1 cellular context compared by ENCODE assay signal in the genomic region with DNA sequence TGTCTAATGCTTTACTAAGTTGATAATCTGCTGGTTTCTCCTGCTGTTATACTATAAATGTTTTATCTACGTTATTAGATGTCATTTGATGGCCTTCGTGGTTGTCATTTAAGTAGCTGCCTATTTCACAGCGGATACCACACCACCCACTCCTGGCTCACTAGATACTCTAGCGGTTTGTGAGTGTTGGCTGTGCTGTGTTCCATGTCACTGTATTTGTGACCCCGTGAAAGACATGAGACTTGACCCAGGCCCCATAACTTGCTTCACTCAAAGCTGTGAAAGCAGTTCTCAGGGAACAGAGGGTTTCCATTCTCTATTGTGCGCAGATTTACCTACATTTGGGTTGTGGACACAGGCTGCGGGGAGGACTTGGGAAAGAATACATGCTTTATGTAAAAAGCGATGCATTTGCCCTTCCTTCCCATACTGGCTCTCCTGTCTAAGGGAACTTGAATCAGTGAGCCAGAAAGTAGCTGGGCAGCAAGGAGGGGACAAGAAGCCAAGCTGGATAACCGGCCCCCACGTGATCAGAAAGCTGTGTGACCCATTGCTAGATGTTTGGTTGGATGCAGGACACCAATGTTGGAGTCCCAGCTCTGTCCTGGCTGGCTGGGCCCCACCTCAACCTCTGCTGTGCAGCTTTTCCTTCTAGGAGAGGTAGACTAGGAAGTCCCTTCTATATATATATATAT.
TF ChIP-seq lines count a peak whose summit lies in the region.

No MANE protein-coding gene starts in this region.

TF ChIP-seq in GM12891, 5 proteins besides CTCF, POLR2A, EP300 and RAD21:
- TF ChIP-seq TAF1 (IDR thresholded peaks at IDR 0.05; ENCODE audit: low read depth, low read length) (no peak), POLR2AphosphoS5 (IDR thresholded peaks at IDR 0.05; ENCODE audit: low read depth, low read length) (no peak), PAX5 (IDR thresholded peaks at IDR 0.05; ENCODE audit: insufficient read depth, low read length, severe bottlenecking) (no peak), POU2F2 (IDR thresholded peaks at IDR 0.05; ENCODE audit: low read depth, low read length) (no peak), SPI1 (IDR thresholded peaks at IDR 0.05; ENCODE audit: low read depth, low read length) (no peak)
